Comparison of ENCODE assay signal across 8 cellular contexts in genomic region chr6:127464161-127464880, GRCh38. TPM values are rescaled to one million over a fixed set of nuclear protein-coding genes. Genes with fewer than 3 reads are reported as not detected.
DNase-seq lines count a peak whose midpoint lies in the region; ATAC-seq and TF ChIP-seq lines count a peak whose summit lies in the region.

No MANE protein-coding gene starts in this region.

- H3K27me3 ChIP-seq in lower lobe of right lung (ENCODE audit: low read depth), result no peaks in the 10 kb centered on the region
- H3K27me3 ChIP-seq in tibial artery, result no peaks in the 10 kb centered on the region

- DNase-seq in HCEC 1CT, result peak; percentile 76
- DNase-seq in cardiac fibroblast (ENCODE audit: low read depth in 2 of 2), result peak; percentile 76 to 82
- no peak for DNase-seq in lower lobe of right lung
- DNase-seq in tibial artery, result peak; percentile 64 to 66
- no peak for DNase-seq in effector CD8-positive, alpha-beta T cell (lab: John Stamatoyannopoulos, UW)
- no peak for DNase-seq in ureter (ENCODE audit: low spot score)
- no peak for DNase-seq in Kasumi-1 (lab: John Stamatoyannopoulos, UW)

- H3K9me3 ChIP-seq in lower lobe of right lung (no peaks in the 10 kb centered on the region), tibial artery (no peaks in the 10 kb centered on the region)

- H3K4me3 ChIP-seq in cardiac fibroblast (replicated peaks in 1 of 2; ENCODE audit: low read depth in 2 of 2, low read length in 2 of 2), result no peak overlapping the region
- H3K4me3 ChIP-seq in lower lobe of right lung, result no peak overlapping the region
- H3K4me3 ChIP-seq in tibial artery, result no peak overlapping the region

- H3K36me3 ChIP-seq in lower lobe of right lung, result no peaks in the 10 kb centered on the region
- H3K36me3 ChIP-seq in tibial artery, result no peaks in the 10 kb centered on the region

- peaks cover 11% of the 10 kb centered on the region for H3K4me1 ChIP-seq in lower lobe of right lung
- H3K4me1 ChIP-seq in tibial artery, result peaks cover 0 to 42% (median 21%) of the 10 kb centered on the region in 4 donors

- peak; percentile 60 to 84 for ATAC-seq in lower lobe of right lung
- no peak for ATAC-seq in HG03378 (IDR thresholded peaks at IDR 0.05; ENCODE audit: unreplicated experiment)

- intact Hi-C loops in lower lobe of right lung (cut with DNase I), result no loop called here
- intact Hi-C loops in tibial artery (cut with DNase I; ENCODE audit: low total_unique reads), result no loop called here

- no peak for TF ChIP-seq CTCF in cardiac fibroblast (IDR thresholded peaks at IDR 0.05; ENCODE audit: low read depth, low read length)
- no peak for TF ChIP-seq CTCF in lower lobe of right lung (IDR thresholded peaks at IDR 0.05)
- TF ChIP-seq CTCF in tibial artery (IDR thresholded peaks at IDR 0.05), result no peak

- H3K27ac ChIP-seq in lower lobe of right lung (peak overlapping the region; percentile 78), tibial artery (peak overlapping the region; percentile 72 to 75)

RNA-seq across cellular contexts. Expression of gene KIAA0408, which starts 5.1 kb away (rescaled TPM):
- total RNA-seq in lower lobe of right lung (55.1 TPM), ureter (12.8 TPM)

Comparison
In these comparisons a context has a peak if more than half of its experiments do, and no peak if none do; other contexts are left out.
1. DNase-seq: peak in HCEC 1CT (single experiment), cardiac fibroblast (2 of 2) and tibial artery (2 of 2); none in lower lobe of right lung (single experiment), effector CD8-positive, alpha-beta T cell (single experiment), ureter (single experiment) and Kasumi-1 (0 of 2).